In the genomic region with DNA sequence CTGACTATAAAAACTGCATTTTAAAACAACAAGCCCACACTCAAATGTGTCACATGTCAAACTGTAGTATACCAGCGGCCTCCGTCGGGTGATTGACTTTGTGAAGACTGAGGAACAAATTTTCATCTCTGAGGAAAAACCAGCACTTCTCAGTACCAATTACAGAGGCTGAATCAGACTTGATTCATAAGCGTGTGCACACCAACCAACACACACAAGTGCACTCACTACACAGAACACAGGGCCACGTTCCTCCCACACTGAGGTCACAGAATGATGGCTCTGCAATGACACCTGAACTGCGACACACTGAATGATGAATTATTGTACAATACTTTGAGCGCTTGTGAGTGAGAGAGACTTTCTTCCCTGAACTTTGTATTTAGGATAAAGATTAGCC, we compare ENCODE assay signal across 9 cellular contexts. TPM values are rescaled to one million over a fixed set of nuclear protein-coding genes. Genes with fewer than 3 reads are reported as not detected.
DNase-seq lines count a peak whose midpoint lies in the region.
"Had no signal": no experiment of that assay in that cellular context is flagged by ENCODE, and none has a peak within 500 bp of the region (broad histone marks: within the 10 kb centered on the region; RNA-seq: fewer than 3 reads in every experiment).

No MANE protein-coding gene starts in this region.

- H3K27me3 ChIP-seq in effector memory CD4-positive, alpha-beta T cell (replicated peaks; ENCODE audit: control insufficient read depth, insufficient read depth, low read length, poor library complexity, severe bottlenecking) = no peaks in the 10 kb centered on the region
- H3K27me3 ChIP-seq in mesendoderm (ENCODE audit: insufficient read depth, low read length, poor library complexity) = no peaks in the 10 kb centered on the region
- H3K27me3 ChIP-seq: right lobe of liver had no signal

- H3K9ac ChIP-seq in mesendoderm (ENCODE audit: low read length) = no peak overlapping the region

- no peak overlapping the region for H3K4me2 ChIP-seq in mesendoderm (ENCODE audit: low read length)

- no peak overlapping the region for H2BK120ac ChIP-seq in mesendoderm (ENCODE audit: low read depth, low read length)

- H4K8ac ChIP-seq in mesendoderm (ENCODE audit: low read depth, low read length) = no peak overlapping the region

- H3K56ac ChIP-seq in mesendoderm (ENCODE audit: low read length) = no peak overlapping the region

- WGBS in mesendoderm (ENCODE audit: extremely low coverage, insufficient coverage, low lambda C conversion rate) = no CpG with 5 or more reads among the region's 7 CpGs

- peaks cover 45% of the 10 kb centered on the region for H3K79me2 ChIP-seq in mesendoderm (ENCODE audit: control insufficient read depth, insufficient read depth, low read length)

- peak overlapping the region; percentile 39 for H3K27ac ChIP-seq in effector memory CD4-positive, alpha-beta T cell (ENCODE audit: insufficient read depth, low read length, poor library complexity, severe bottlenecking)
- no peak overlapping the region for H3K27ac ChIP-seq in mesendoderm (ENCODE audit: low read depth, low read length)
- H3K27ac ChIP-seq: right lobe of liver had no signal

- DNase-seq in EL = peak; percentile 53
- DNase-seq in activated CD4-positive, alpha-beta T cell treated with anti-CD3 and anti-CD28 coated beads for 4 hours = peak; percentile 53 to 59
- no peak for DNase-seq in effector memory CD4-positive, alpha-beta T cell
- peak; percentile 56 for DNase-seq in stimulated activated CD4-positive, alpha-beta T cell treated with anti-CD3 and anti-CD28 coated beads, Interleukin-15, amount 100 ng/mL, for 48 hours (ENCODE audit: low read depth in 2 of 2)
- no peak for DNase-seq in HPDE6-E6E7 (ENCODE audit: extremely low spot score)
- DNase-seq in mesendoderm = no peak
- DNase-seq in iPS-NIHi7 (ENCODE audit: extremely low spot score) = no peak
- no peak for DNase-seq in medulla oblongata (ENCODE audit: extremely low spot score)

- H3K4me1 ChIP-seq in effector memory CD4-positive, alpha-beta T cell (ENCODE audit: control insufficient read depth, insufficient read depth, low read length, poor library complexity, severe bottlenecking) = peaks cover 40% of the 10 kb centered on the region
- peaks cover 2% of the 10 kb centered on the region for H3K4me1 ChIP-seq in mesendoderm (ENCODE audit: control insufficient read depth, low read depth, low read length)

- H3K9me3 ChIP-seq in effector memory CD4-positive, alpha-beta T cell (ENCODE audit: control insufficient read depth, low read length) = no peaks in the 10 kb centered on the region
- H3K9me3 ChIP-seq: right lobe of liver had no signal

- H3K4me3 ChIP-seq in effector memory CD4-positive, alpha-beta T cell (ENCODE audit: insufficient read depth, low read depth, low read length, poor library complexity, severe bottlenecking) = no peak overlapping the region
- no peak overlapping the region for H3K4me3 ChIP-seq in mesendoderm (ENCODE audit: low read length)
- H3K4me3 ChIP-seq: right lobe of liver had no signal

- no peak overlapping the region for H2BK15ac ChIP-seq in mesendoderm (replicated peaks; ENCODE audit: low read depth)

- H3K18ac ChIP-seq in mesendoderm (ENCODE audit: low read length) = no peak overlapping the region

- no peak overlapping the region for H2BK5ac ChIP-seq in mesendoderm (ENCODE audit: low read length)

- H3K4ac ChIP-seq in mesendoderm (ENCODE audit: low read depth, low read length) = no peak overlapping the region

- no peak overlapping the region for H2AK5ac ChIP-seq in mesendoderm (ENCODE audit: low read length)

- peaks cover 7% of the 10 kb centered on the region for H3K36me3 ChIP-seq in effector memory CD4-positive, alpha-beta T cell (ENCODE audit: control insufficient read depth, insufficient read depth, low read length)
- H3K36me3 ChIP-seq in mesendoderm (ENCODE audit: control insufficient read depth, insufficient read depth, low read length) = no peaks in the 10 kb centered on the region
- H3K36me3 ChIP-seq: right lobe of liver had no signal

- no peak overlapping the region for H4K5ac ChIP-seq in mesendoderm (ENCODE audit: low read length)

- no peak overlapping the region for H3K23ac ChIP-seq in mesendoderm (ENCODE audit: low read length)

- H3K79me1 ChIP-seq in mesendoderm (ENCODE audit: low read length) = peaks cover 20% of the 10 kb centered on the region

RNA-seq across cellular contexts. Expression of a gene that starts 29.6 kb away (rescaled TPM):
- 68.5 TPM for polyA plus RNA-seq in mesendoderm (2013, experiment 1 of 2)
- 69.8 TPM for polyA plus RNA-seq in mesendoderm (2013, experiment 2 of 2)

Comparison
In these comparisons a context has a peak if more than half of its experiments do, and no peak if none do; other contexts are left out.
1. DNase-seq: peak in EL (single experiment), activated CD4-positive, alpha-beta T cell treated with anti-CD3 and anti-CD28 coated beads for 4 hours (2 of 2) and stimulated activated CD4-positive, alpha-beta T cell treated with anti-CD3 and anti-CD28 coated beads, Interleukin-15, amount 100 ng/mL, for 48 hours (2 of 2); none in effector memory CD4-positive, alpha-beta T cell (0 of 3), HPDE6-E6E7 (single experiment), mesendoderm (single experiment), iPS-NIHi7 (single experiment) and medulla oblongata (single experiment).